In the genomic region with DNA sequence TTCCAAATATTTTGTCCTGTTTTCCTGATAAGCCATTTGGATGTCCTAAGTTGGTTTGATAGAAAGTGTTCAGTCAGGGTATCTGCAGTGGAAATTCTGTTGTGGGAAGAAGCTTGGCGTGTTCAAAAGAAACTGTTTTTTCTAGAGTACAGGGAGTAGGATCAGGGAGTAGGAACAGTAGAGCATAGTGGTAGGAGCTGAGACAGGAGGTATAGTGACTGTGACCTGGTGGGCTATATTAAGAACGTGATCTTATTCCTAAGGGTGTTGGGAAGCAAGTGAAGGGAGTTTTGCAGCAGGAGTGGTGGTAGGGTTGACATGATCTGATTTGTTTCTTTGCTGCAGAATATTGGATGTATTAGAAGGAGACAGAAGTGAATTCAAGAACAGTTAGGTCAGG, we compare ENCODE assay signal across 15 cellular contexts.
DNase-seq lines count a peak whose midpoint lies in the region; ATAC-seq and TF ChIP-seq lines count a peak whose summit lies in the region.
"Had no signal": no experiment of that assay in that cellular context is flagged by ENCODE, and none has a peak within 500 bp of the region (broad histone marks: within the 10 kb centered on the region; RNA-seq: fewer than 3 reads in every experiment).

No MANE protein-coding gene starts in this region.

- ATAC-seq in heart right ventricle: peak; percentile 58 to 87 (median 72)
- ATAC-seq: GM12878, GM23338 had no signal

- H2AFZ ChIP-seq in SK-N-SH (ENCODE audit: low read depth) (no peak overlapping the region), smooth muscle cell (ENCODE audit: low read depth) (no peak overlapping the region)
- H2AFZ ChIP-seq: GM23338 had no signal

- H3K9ac ChIP-seq in SK-N-SH: no peak overlapping the region
- no peak overlapping the region for H3K9ac ChIP-seq in mesendoderm (ENCODE audit: low read length)
- no peak overlapping the region for H3K9ac ChIP-seq in skeletal muscle tissue (ENCODE audit: low read depth in 1 of 3, low read length in 3 of 3)
- H3K9ac ChIP-seq in smooth muscle cell (ENCODE audit: low read depth): no peak overlapping the region

- H4K20me1 ChIP-seq in SK-N-SH (ENCODE audit: insufficient read depth) (no peaks in the 10 kb centered on the region), smooth muscle cell (ENCODE audit: low read depth) (no peaks in the 10 kb centered on the region)

- no peak overlapping the region for H3K27ac ChIP-seq in heart right ventricle
- H3K27ac ChIP-seq in right atrium auricular region: no peak overlapping the region
- peak overlapping the region in 1 of 2 experiments; percentile 13; a peak in 1 of 4 replicates for H3K27ac ChIP-seq in SK-N-SH (ENCODE audit: low read depth in 2 of 2, low read length in 1 of 2)
- no peak overlapping the region for H3K27ac ChIP-seq in mesendoderm (ENCODE audit: low read depth, low read length)
- H3K27ac ChIP-seq in skeletal muscle tissue (ENCODE audit: low read depth, low read length): peak overlapping the region; percentile 22
- no peak overlapping the region for H3K27ac ChIP-seq in smooth muscle cell (ENCODE audit: low read depth)

- H3K27ac Mint-ChIP-seq in chondrocyte (ENCODE audit: unreplicated experiment): no peak overlapping the region
- H3K27ac Mint-ChIP-seq: B cell; CD4-positive, alpha-beta T cell; GM23338 had no signal

- H3K4me1 ChIP-seq in heart right ventricle: peaks cover 0 to 22% (median 0%) of the 10 kb centered on the region in 9 donors
- H3K4me1 ChIP-seq in right atrium auricular region: no peaks in the 10 kb centered on the region
- peaks cover 7 to 16% of the 10 kb centered on the region in 2 experiments for H3K4me1 ChIP-seq in SK-N-SH (ENCODE audit: control insufficient read depth in 1 of 2, insufficient read depth in 2 of 2, low read depth in 1 of 2, low read length in 1 of 2)
- H3K4me1 ChIP-seq in mesendoderm (ENCODE audit: control insufficient read depth, low read depth, low read length): no peaks in the 10 kb centered on the region
- peaks cover 3 to 17% (median 3%) of the 10 kb centered on the region in 3 donors for H3K4me1 ChIP-seq in skeletal muscle tissue (ENCODE audit: control insufficient read depth in 3 of 3, insufficient read depth in 3 of 3, low read length in 3 of 3)
- H3K4me1 ChIP-seq in smooth muscle cell (ENCODE audit: low read depth): no peaks in the 10 kb centered on the region

- H2BK120ac ChIP-seq in mesendoderm (ENCODE audit: low read depth, low read length): no peak overlapping the region

- H3K4me1 Mint-ChIP-seq in chondrocyte (ENCODE audit: low read depth): peaks cover 14% of the 10 kb centered on the region
- H3K4me1 Mint-ChIP-seq: B cell had no signal

- H3K4me3 ChIP-seq in heart right ventricle (no peak overlapping the region), right atrium auricular region (no peak overlapping the region), SK-N-SH (ENCODE audit: low read depth in 2 of 2, low read length in 1 of 2) (no peak overlapping the region), mesendoderm (ENCODE audit: low read length) (no peak overlapping the region), skeletal muscle tissue (ENCODE audit: low read length in 3 of 3) (no peak overlapping the region), smooth muscle cell (no peak overlapping the region)
- H3K4me3 ChIP-seq: GM12878, GM23338 had no signal

- no peak overlapping the region for H2AK5ac ChIP-seq in mesendoderm (ENCODE audit: low read length)

- POLR2A ChIA-PET in SK-N-SH (lab: Yijun Ruan, JAX): interaction anchor here (0.6 kb wide), 1 partner anchor 699 kb away, joined by 4 read pairs; no protein-coding TSS in a partner anchor

- H2BK15ac ChIP-seq in mesendoderm (replicated peaks; ENCODE audit: low read depth): no peak overlapping the region

- WGBS in heart right ventricle, 2 donors: 53 to 66% methylated on average over 2 of the region's 2 CpGs
- 92% methylated on average over 2 of the region's 2 CpGs for WGBS in SK-N-SH (ENCODE audit: low lambda C conversion rate)
- WGBS in mesendoderm (ENCODE audit: extremely low coverage, insufficient coverage, low lambda C conversion rate): no CpG with 5 or more reads among the region's 2 CpGs
- 79% methylated on average over 2 of the region's 2 CpGs for WGBS in smooth muscle cell (ENCODE audit: low lambda C conversion rate)

- TF ChIP-seq CTCF in heart right ventricle (IDR thresholded peaks at IDR 0.05): no peak
- TF ChIP-seq CTCF in right atrium auricular region (IDR thresholded peaks at IDR 0.05): no peak
- no peak for TF ChIP-seq CTCF in SK-N-SH (IDR thresholded peaks at IDR 0.05)
- no peak for TF ChIP-seq CTCF in smooth muscle cell (IDR thresholded peaks at IDR 0.05; ENCODE audit: borderline replicate concordance, insufficient read depth, poor library complexity, severe bottlenecking)
- no peak for TF ChIP-seq CTCF in chondrocyte (IDR thresholded peaks at IDR 0.05)

- peak overlapping the region; percentile 69 for H4K5ac ChIP-seq in mesendoderm (ENCODE audit: low read length)

- peaks cover 12% of the 10 kb centered on the region for H3F3A ChIP-seq in SK-N-SH (replicated peaks; ENCODE audit: insufficient read depth)
- H3F3A ChIP-seq in smooth muscle cell (ENCODE audit: low read depth): no peaks in the 10 kb centered on the region

- no peak for TF ChIP-seq RAD21 in SK-N-SH (IDR thresholded peaks at IDR 0.05; ENCODE audit: low read length)

- H3K36me3 ChIP-seq in heart right ventricle (no peaks in the 10 kb centered on the region), right atrium auricular region (no peaks in the 10 kb centered on the region), SK-N-SH (replicated peaks in 1 of 2; ENCODE audit: control insufficient read depth in 1 of 2, insufficient read depth in 2 of 2, low read length in 1 of 2) (no peaks in the 10 kb centered on the region), mesendoderm (ENCODE audit: control insufficient read depth, insufficient read depth, low read length) (no peaks in the 10 kb centered on the region), skeletal muscle tissue (ENCODE audit: control insufficient read depth in 3 of 3, insufficient read depth in 3 of 3, low read length in 3 of 3) (no peaks in the 10 kb centered on the region), smooth muscle cell (ENCODE audit: low read depth) (no peaks in the 10 kb centered on the region)

- no peak overlapping the region for H4K8ac ChIP-seq in mesendoderm (ENCODE audit: low read depth, low read length)

- H2BK5ac ChIP-seq in mesendoderm (ENCODE audit: low read length): no peak overlapping the region

- no peaks in the 10 kb centered on the region for H3K9me2 ChIP-seq in SK-N-SH

- CTCF ChIA-PET in SK-N-SH (lab: Yijun Ruan, JAX): interaction anchor here (0.8 to 1.6 kb wide), 5 partner anchors 12 to 515 kb away, joined by 3 to 5 read pairs (median 3); no protein-coding TSS in a partner anchor

- H3K79me2 ChIP-seq in SK-N-SH (ENCODE audit: insufficient read depth): no peaks in the 10 kb centered on the region
- H3K79me2 ChIP-seq in mesendoderm (ENCODE audit: control insufficient read depth, insufficient read depth, low read length): no peaks in the 10 kb centered on the region
- no peaks in the 10 kb centered on the region for H3K79me2 ChIP-seq in smooth muscle cell (ENCODE audit: low read depth)

- H3K23ac ChIP-seq in mesendoderm (ENCODE audit: low read length): no peak overlapping the region

- H3K9me3 Mint-ChIP-seq in chondrocyte (ENCODE audit: low read depth): no peaks in the 10 kb centered on the region
- H3K9me3 Mint-ChIP-seq: CD4-positive, alpha-beta T cell; GM23338 had no signal

- DNase-seq in heart right ventricle (no peak), right atrium auricular region (ENCODE audit: low spot score) (no peak), SK-N-SH (no peak), mesendoderm (no peak), ecto neural progenitor cell (ENCODE audit: low spot score) (no peak), smooth muscle cell (lab: John Stamatoyannopoulos, UW; ENCODE audit: unreplicated experiment) (no peak), chondrocyte (ENCODE audit: low spot score) (no peak)
- DNase-seq: C1 segment of cervical spinal cord; CD4-positive, alpha-beta T cell; DMS79; H7 had no signal

- H3K9me3 ChIP-seq in heart right ventricle: no peaks in the 10 kb centered on the region
- H3K9me3 ChIP-seq in right atrium auricular region: no peaks in the 10 kb centered on the region
- H3K9me3 ChIP-seq in SK-N-SH: no peaks in the 10 kb centered on the region
- no peaks in the 10 kb centered on the region for H3K9me3 ChIP-seq in skeletal muscle tissue (ENCODE audit: control insufficient read depth in 3 of 3, low read length in 3 of 3)
- no peaks in the 10 kb centered on the region for H3K9me3 ChIP-seq in smooth muscle cell (replicated peaks; ENCODE audit: low read depth)

- no peaks in the 10 kb centered on the region for H3K36me3 Mint-ChIP-seq in chondrocyte (ENCODE audit: low read depth)

- intact Hi-C loops in heart right ventricle (cut with DNase I): no loop called here

- H3K4me2 ChIP-seq in SK-N-SH: peak overlapping the region; percentile 24; the same call in 1 of the 2 replicates
- no peak overlapping the region for H3K4me2 ChIP-seq in mesendoderm (ENCODE audit: low read length)
- H3K4me2 ChIP-seq in smooth muscle cell: no peak overlapping the region
- H3K4me2 ChIP-seq: GM23338 had no signal

- TF ChIP-seq EP300 in SK-N-SH (IDR thresholded peaks at IDR 0.05; ENCODE audit: borderline replicate concordance in 1 of 2, low read depth in 1 of 2, low read length in 1 of 2): no peak

- no peaks in the 10 kb centered on the region for H3K27me3 Mint-ChIP-seq in chondrocyte (ENCODE audit: low read depth)
- H3K27me3 Mint-ChIP-seq: B cell; CD4-positive, alpha-beta T cell had no signal

- no peak overlapping the region for H3K4me3 Mint-ChIP-seq in chondrocyte (ENCODE audit: unreplicated experiment)
- H3K4me3 Mint-ChIP-seq: B cell; CD4-positive, alpha-beta T cell; GM23338 had no signal

- H3K27me3 ChIP-seq in heart right ventricle (no peaks in the 10 kb centered on the region), right atrium auricular region (no peaks in the 10 kb centered on the region), SK-N-SH (ENCODE audit: insufficient read depth) (no peaks in the 10 kb centered on the region), mesendoderm (ENCODE audit: insufficient read depth, low read length, poor library complexity) (no peaks in the 10 kb centered on the region), skeletal muscle tissue (ENCODE audit: control insufficient read depth in 3 of 3, insufficient read depth in 3 of 3, low read length in 3 of 3) (no peaks in the 10 kb centered on the region), smooth muscle cell (ENCODE audit: low read depth) (no peaks in the 10 kb centered on the region)

- no peak overlapping the region for H3K18ac ChIP-seq in mesendoderm (ENCODE audit: low read length)

- H3K56ac ChIP-seq in mesendoderm (ENCODE audit: low read length): no peak overlapping the region

- H3K4ac ChIP-seq in mesendoderm (ENCODE audit: low read depth, low read length): no peak overlapping the region

- no peaks in the 10 kb centered on the region for H3K79me1 ChIP-seq in mesendoderm (ENCODE audit: low read length)
